20 cellular contexts compared by ENCODE assay signal in the genomic region with DNA sequence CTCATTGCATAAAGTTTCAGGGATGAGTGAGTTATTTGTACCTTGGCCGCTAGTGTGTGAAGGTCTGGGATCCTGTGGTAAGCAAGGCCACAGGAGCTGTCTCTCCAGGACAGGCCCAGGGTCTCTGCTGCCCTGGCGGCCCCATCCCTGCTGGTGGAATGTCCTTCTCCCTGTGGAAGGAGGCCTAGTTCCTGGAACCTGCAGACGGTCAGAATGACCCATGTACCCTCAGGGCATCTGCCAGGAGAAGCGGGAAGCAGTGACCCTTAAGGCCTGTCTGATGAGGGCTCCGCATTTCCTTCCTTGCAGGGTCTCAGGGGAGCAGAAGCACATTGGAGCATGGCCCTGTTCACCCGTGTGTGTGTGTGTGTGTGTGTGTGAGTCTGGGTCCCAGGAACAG. TPM values are rescaled to one million over a fixed set of nuclear protein-coding genes. Genes with fewer than 3 reads are reported as not detected.
DNase-seq lines count a peak whose midpoint lies in the region; TF ChIP-seq lines count a peak whose summit lies in the region.
"Had no signal": no experiment of that assay in that cellular context is flagged by ENCODE, and none has a peak within 500 bp of the region (broad histone marks: within the 10 kb centered on the region; RNA-seq: fewer than 3 reads in every experiment).

No MANE protein-coding gene starts in this region.

- H4K12ac ChIP-seq in trophoblast cell (ENCODE audit: low read depth, low read length), result no peak overlapping the region

- DNase-seq in M059J (ENCODE audit: low read depth), result peak; percentile 24
- DNase-seq in islet precursor cell, result peak; percentile 56
- peak; percentile 54 to 55 for DNase-seq in trophoblast cell
- DNase-seq in SHP77 treated with DMSO at 0.1 percent for 48 hours (lab: John Stamatoyannopoulos, UW), result no peak
- DNase-seq in stimulated activated CD4-positive, alpha-beta T cell treated with anti-CD3 and anti-CD28 coated beads, Interleukin-2, amount 100 ng/mL, for 24 hours, result no peak
- DNase-seq in transverse colon, result no peak
- DNase-seq: CD4-positive, alpha-beta T cell; CD8-positive, alpha-beta memory T cell; DMS 273 treated with DMSO at 0.1 percent for 48 hours; DMS79; EL; GDM1; H9; HFFc6 had no signal

- no peak overlapping the region for H3K9ac ChIP-seq in trophoblast cell (ENCODE audit: low read length)

- H3K4me3 ChIP-seq in trophoblast cell (ENCODE audit: low read depth, low read length) (no peak overlapping the region), transverse colon (no peak overlapping the region)
- H3K4me3 ChIP-seq: GM12878, GM23338 had no signal

- H2BK120ac ChIP-seq in trophoblast cell (ENCODE audit: insufficient read depth, low read length, poor library complexity), result no peak overlapping the region

- no peak overlapping the region for H3K4me2 ChIP-seq in trophoblast cell (ENCODE audit: low read length)
- H3K4me2 ChIP-seq: GM23338 had no signal

- no peak for TF ChIP-seq CTCF in transverse colon (IDR thresholded peaks at IDR 0.05)

- H2BK5ac ChIP-seq in trophoblast cell (ENCODE audit: low read depth, low read length, poor library complexity), result no peak overlapping the region

- no peak overlapping the region for H3K18ac ChIP-seq in trophoblast cell (ENCODE audit: low read length)

- peaks cover 2% of the 10 kb centered on the region for H3K9me3 ChIP-seq in trophoblast cell (ENCODE audit: insufficient read depth, low read depth, low read length)
- no peaks in the 10 kb centered on the region for H3K9me3 ChIP-seq in transverse colon

- H3K79me1 ChIP-seq in trophoblast cell (ENCODE audit: low read length), result no peaks in the 10 kb centered on the region

- no peak overlapping the region for H4K8ac ChIP-seq in trophoblast cell (ENCODE audit: low read depth, low read length)

- no peak overlapping the region for H3K23ac ChIP-seq in trophoblast cell (ENCODE audit: low read length)

- intact Hi-C loops in transverse colon (cut with DNase I; ENCODE audit: low total_unique reads), result no loop called here

- TF ChIP-seq POLR2A in transverse colon (IDR thresholded peaks at IDR 0.05), result no peak

- H4K91ac ChIP-seq in trophoblast cell (ENCODE audit: low read depth, low read length), result no peak overlapping the region

- H3K36me3 ChIP-seq in trophoblast cell (ENCODE audit: control insufficient read depth in 1 of 2, insufficient read depth in 2 of 2, low read length in 2 of 2), result no peaks in the 10 kb centered on the region
- H3K36me3 ChIP-seq in transverse colon, result no peaks in the 10 kb centered on the region

- H2AK5ac ChIP-seq in trophoblast cell (ENCODE audit: low read length), result no peak overlapping the region

- H3K27ac ChIP-seq in trophoblast cell (ENCODE audit: low read depth, low read length), result no peak overlapping the region
- H3K27ac ChIP-seq in transverse colon, result no peak overlapping the region

- no peak overlapping the region for H3K4ac ChIP-seq in trophoblast cell (ENCODE audit: low read depth, low read length)

- H3K27me3 ChIP-seq in trophoblast cell (ENCODE audit: insufficient read depth, low read length) (no peaks in the 10 kb centered on the region), transverse colon (peaks cover 8% of the 10 kb centered on the region)

- H3K14ac ChIP-seq in trophoblast cell (ENCODE audit: low read length), result no peak overlapping the region

- H2AFZ ChIP-seq in trophoblast cell (ENCODE audit: insufficient read depth, low read length, poor library complexity), result no peak overlapping the region
- H2AFZ ChIP-seq: GM23338 had no signal

- no peak overlapping the region for H2BK12ac ChIP-seq in trophoblast cell (ENCODE audit: low read length)

- WGBS in trophoblast cell (ENCODE audit: extremely low coverage, insufficient coverage, insufficient read length), result no CpG with 5 or more reads among the region's 6 CpGs
- 68% methylated on average over 6 of the region's 6 CpGs; no CpG with 5 or more reads in 1 of the 2 donors for WGBS in transverse colon (ENCODE audit: low coverage in 1 of 2), 2 donors

- TF ChIP-seq EP300 in transverse colon (IDR thresholded peaks at IDR 0.05; ENCODE audit: low read depth), result no peak

- no peaks in the 10 kb centered on the region for H3K4me1 ChIP-seq in trophoblast cell (ENCODE audit: control insufficient read depth in 1 of 2, insufficient read depth in 2 of 2, low read length in 2 of 2)
- H3K4me1 ChIP-seq in transverse colon, result no peaks in the 10 kb centered on the region

- in situ Hi-C loops in transverse colon (cut with MboI; ENCODE audit: low pct_ligation_motif_present in 1 of 4, low pct_unique_long_range_greater_than_20kb in 1 of 4, low sequenced_read_pairs in 3 of 4), result no loop called here

- no peaks in the 10 kb centered on the region for H3K79me2 ChIP-seq in trophoblast cell (ENCODE audit: control insufficient read depth, insufficient read depth, low read length, poor library complexity)

RNA-seq across cellular contexts. Expression of a gene that starts 32.1 kb away (rescaled TPM):
- total RNA-seq in M059J (2014; rRNA removed; shearing (Covaris generic)), result not detected in 2 replicates
- not detected in 2 replicates for polyA plus RNA-seq in trophoblast cell (2013)
- total RNA-seq in transverse colon, result not detected
- total RNA-seq: A172; CD4-positive, alpha-beta T cell; CD8-positive, alpha-beta memory T cell; GM12878; H4; HFFc6 had no signal
- polyA plus RNA-seq: BJ; CD14-positive monocyte; CD8-positive, alpha-beta memory T cell; GM12878 had no signal

Comparison
In these comparisons a context has a peak if more than half of its experiments do, and no peak if none do; other contexts are left out.
1. DNase-seq: peak in M059J (single experiment), islet precursor cell (single experiment) and trophoblast cell (2 of 2); none in SHP77 treated with DMSO at 0.1 percent for 48 hours (single experiment), stimulated activated CD4-positive, alpha-beta T cell treated with anti-CD3 and anti-CD28 coated beads, Interleukin-2, amount 100 ng/mL, for 24 hours (0 of 2) and transverse colon (single experiment).